In genomic region chr15:68719676-68720075, GRCh38 we compare ENCODE assay signal across 18 cellular contexts.
DNase-seq lines count a peak whose midpoint lies in the region; ATAC-seq, FAIRE-seq and TF ChIP-seq lines count a peak whose summit lies in the region.
"Had no signal": no experiment of that assay in that cellular context is flagged by ENCODE, and none has a peak within 500 bp of the region (broad histone marks: within the 10 kb centered on the region; RNA-seq: fewer than 3 reads in every experiment).

No MANE protein-coding gene starts in this region.

- H3K4me3 ChIP-seq in RWPE2 (ENCODE audit: severe bottlenecking) (no peak overlapping the region), bronchial epithelial cell (ENCODE audit: low read depth, low read length) (no peak overlapping the region)
- H3K4me3 ChIP-seq: A549, GM23248 had no signal

- H3K9me3 Mint-ChIP-seq in activated CD4-positive, alpha-beta T cell treated with anti-CD3 and anti-CD28 coated beads for 36 hours (ENCODE audit: low read depth) = no peaks in the 10 kb centered on the region

- no peaks in the 10 kb centered on the region for H3K36me3 Mint-ChIP-seq in activated CD4-positive, alpha-beta T cell treated with anti-CD3 and anti-CD28 coated beads for 36 hours (ENCODE audit: low read depth)
- H3K36me3 Mint-ChIP-seq: CD4-positive, alpha-beta memory T cell had no signal

- no peaks in the 10 kb centered on the region for H3K27me3 ChIP-seq in RWPE2 (ENCODE audit: insufficient read depth, poor library complexity, severe bottlenecking)
- H3K27me3 ChIP-seq in bronchial epithelial cell (ENCODE audit: control insufficient read depth, insufficient read depth, low read length) = no peaks in the 10 kb centered on the region
- H3K27me3 ChIP-seq: BE2C had no signal

- FAIRE-seq in bronchial epithelial cell (lab: Jason Lieb, UNC) = no peak
- FAIRE-seq: A549, G401.6, H54, HepG2, HTR-8/SVneo had no signal

- H3K27ac ChIP-seq in RWPE2 (ENCODE audit: poor library complexity, severe bottlenecking) = no peak overlapping the region
- H3K27ac ChIP-seq: A549, C4-2B, GM23248 had no signal

- H3K27ac Mint-ChIP-seq in activated CD4-positive, alpha-beta T cell treated with anti-CD3 and anti-CD28 coated beads for 36 hours = no peak overlapping the region
- H3K27ac Mint-ChIP-seq: CD4-positive, alpha-beta memory T cell had no signal

- intact Hi-C loops in posterior cingulate gyrus (cut with DNase I) = no loop called here
- intact Hi-C loops in activated CD4-positive, alpha-beta T cell treated with anti-CD3 and anti-CD28 coated beads for 36 hours (cut with DNase I, micrococcal nuclease) = no loop called here

- ATAC-seq in RWPE2 (ENCODE audit: low read depth) (peak; percentile 44; the same call in 2 of the 3 replicates), GM19035 (IDR thresholded peaks at IDR 0.05; ENCODE audit: unreplicated experiment) (no peak)
- no peak for ATAC-seq in activated CD4-positive, alpha-beta T cell treated with anti-CD3 and anti-CD28 coated beads for 36 hours
- ATAC-seq: A549, HCT116, HepG2 had no signal

- no peaks in the 10 kb centered on the region for H3K4me1 Mint-ChIP-seq in activated CD4-positive, alpha-beta T cell treated with anti-CD3 and anti-CD28 coated beads for 36 hours

- POLR2A ChIA-PET in activated CD4-positive, alpha-beta T cell treated with anti-CD3 and anti-CD28 coated beads for 36 hours (lab: Charles Lee) = no interaction called here

- H3K9me3 ChIP-seq in RWPE2 (ENCODE audit: severe bottlenecking) = no peaks in the 10 kb centered on the region
- H3K9me3 ChIP-seq: A549 had no signal

- TF ChIP-seq CTCF in RWPE2 (IDR thresholded peaks at IDR 0.05; ENCODE audit: poor library complexity, severe bottlenecking) (no peak), bronchial epithelial cell (IDR thresholded peaks at IDR 0.05; ENCODE audit: insufficient read depth, low read length, severe bottlenecking) (no peak)

- CTCF ChIA-PET in activated CD4-positive, alpha-beta T cell treated with anti-CD3 and anti-CD28 coated beads for 36 hours (lab: Charles Lee) = interaction anchor here (0.6 to 1.4 kb wide), 3 partner anchors 10 to 899 kb away, joined by 3 to 5 read pairs (median 4); no protein-coding TSS in a partner anchor

- H3K27me3 Mint-ChIP-seq in activated CD4-positive, alpha-beta T cell treated with anti-CD3 and anti-CD28 coated beads for 36 hours = peaks cover 7% of the 10 kb centered on the region

- H3K36me3 ChIP-seq in RWPE2 (ENCODE audit: low read depth) (no peaks in the 10 kb centered on the region), bronchial epithelial cell (ENCODE audit: control insufficient read depth, insufficient read depth, low read length) (no peaks in the 10 kb centered on the region)
- H3K36me3 ChIP-seq: BE2C had no signal

- DNase-seq in RWPE2 (ENCODE audit: low spot score) = no peak
- peak; percentile 24 for DNase-seq in bronchial epithelial cell (ENCODE audit: low read depth)
- DNase-seq in myocyte (ENCODE audit: low read depth) = peak; percentile 57
- no peak for DNase-seq in posterior cingulate gyrus
- DNase-seq in activated CD4-positive, alpha-beta T cell treated with anti-CD3 and anti-CD28 coated beads for 36 hours = no peak
- DNase-seq: BE2C; CD4-positive, alpha-beta memory T cell; DMS79; EL; GM23248 had no signal

- H3K4me3 Mint-ChIP-seq in activated CD4-positive, alpha-beta T cell treated with anti-CD3 and anti-CD28 coated beads for 36 hours = no peak overlapping the region
- H3K4me3 Mint-ChIP-seq: CD4-positive, alpha-beta memory T cell had no signal

- no peaks in the 10 kb centered on the region for H3K4me1 ChIP-seq in RWPE2 (ENCODE audit: insufficient read depth, poor library complexity, severe bottlenecking)
- H3K4me1 ChIP-seq: A549, BE2C had no signal

Comparison
In these comparisons a context has a peak if more than half of its experiments do, and no peak if none do; other contexts are left out.
1. DNase-seq: peak in bronchial epithelial cell (single experiment) and myocyte (single experiment); none in RWPE2 (single experiment), posterior cingulate gyrus (0 of 10) and activated CD4-positive, alpha-beta T cell treated with anti-CD3 and anti-CD28 coated beads for 36 hours (single experiment).